In the genomic region with DNA sequence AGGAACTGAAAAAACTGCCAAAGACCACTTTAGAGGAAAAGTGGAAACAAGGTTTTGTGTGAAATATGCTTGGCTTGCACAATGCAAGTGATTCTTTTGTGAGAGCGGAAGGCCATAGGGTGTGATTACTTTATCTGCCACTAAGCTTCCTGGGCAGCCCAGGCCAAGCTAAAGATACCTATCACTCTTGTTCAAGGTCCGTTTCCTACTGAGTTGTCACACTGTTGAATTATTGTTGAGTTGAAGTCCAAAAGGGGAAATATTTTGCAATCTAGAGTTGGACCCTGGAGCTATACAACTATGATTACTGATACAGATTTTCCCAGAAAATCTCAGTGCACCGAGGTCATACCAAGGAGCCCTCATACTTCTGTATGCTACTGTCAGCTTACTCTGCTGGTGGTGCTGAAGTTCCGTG, we compare ENCODE assay signal across 1 cellular context.
A peak's percentile ranks its signal among the peaks of the same experiment; 100 is the strongest.
TF ChIP-seq lines count a peak whose summit lies in the region.

No MANE protein-coding gene starts in this region.

TF ChIP-seq in liver, 16 proteins besides CTCF, POLR2A, EP300 and RAD21 (continued from another document):
- TF ChIP-seq JUND (IDR thresholded peaks at IDR 0.05) (peak; percentile 81 to 90), HNF4A (conservative IDR thresholded peaks at IDR 0.05) (peak; percentile 98 to 99), SP1 (IDR thresholded peaks at IDR 0.05) (peak; percentile 94), GABPA (IDR thresholded peaks at IDR 0.05 in 1 of 2, conservative IDR thresholded peaks at IDR 0.05 in 1 of 2) (peak in 1 of 2 donors; percentile 75), FOXA2 (IDR thresholded peaks at IDR 0.05) (peak; percentile 70), TAF1 (conservative IDR thresholded peaks at IDR 0.05) (no peak)
- TF ChIP-seq, protein P1, sequence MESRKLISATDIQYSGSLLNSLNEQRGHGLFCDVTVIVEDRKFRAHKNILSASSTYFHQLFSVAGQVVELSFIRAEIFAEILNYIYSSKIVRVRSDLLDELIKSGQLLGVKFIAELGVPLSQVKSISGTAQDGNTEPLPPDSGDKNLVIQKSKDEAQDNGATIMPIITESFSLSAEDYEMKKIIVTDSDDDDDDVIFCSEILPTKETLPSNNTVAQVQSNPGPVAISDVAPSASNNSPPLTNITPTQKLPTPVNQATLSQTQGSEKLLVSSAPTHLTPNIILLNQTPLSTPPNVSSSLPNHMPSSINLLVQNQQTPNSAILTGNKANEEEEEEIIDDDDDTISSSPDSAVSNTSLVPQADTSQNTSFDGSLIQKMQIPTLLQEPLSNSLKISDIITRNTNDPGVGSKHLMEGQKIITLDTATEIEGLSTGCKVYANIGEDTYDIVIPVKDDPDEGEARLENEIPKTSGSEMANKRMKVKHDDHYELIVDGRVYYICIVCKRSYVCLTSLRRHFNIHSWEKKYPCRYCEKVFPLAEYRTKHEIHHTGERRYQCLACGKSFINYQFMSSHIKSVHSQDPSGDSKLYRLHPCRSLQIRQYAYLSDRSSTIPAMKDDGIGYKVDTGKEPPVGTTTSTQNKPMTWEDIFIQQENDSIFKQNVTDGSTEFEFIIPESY (IDR thresholded peaks at IDR 0.05), result peak; percentile 84
